In genomic region chr3:157045238-157045860, GRCh38 we compare ENCODE assay signal across 18 cellular contexts.
A peak's percentile ranks its signal among the peaks of the same experiment; 100 is the strongest.
DNase-seq lines count a peak whose midpoint lies in the region; ATAC-seq and TF ChIP-seq lines count a peak whose summit lies in the region.
"Had no signal": no experiment of that assay in that cellular context is flagged by ENCODE, and none has a peak within 500 bp of the region (broad histone marks: within the 10 kb centered on the region; RNA-seq: fewer than 3 reads in every experiment).

No MANE protein-coding gene starts in this region.

- no peaks in the 10 kb centered on the region for H3K79me2 ChIP-seq in PC-9 (ENCODE audit: low read depth)

- no peak for TF ChIP-seq CTCF in Caco-2 (IDR thresholded peaks at IDR 0.05; ENCODE audit: insufficient read depth in 1 of 2, low read depth in 1 of 2, low read length in 1 of 2, severe bottlenecking in 1 of 2, unreplicated experiment in 1 of 2)
- TF ChIP-seq CTCF in PC-9 (conservative IDR thresholded peaks at IDR 0.05), result no peak
- TF ChIP-seq CTCF in left ventricle myocardium inferior (IDR thresholded peaks at IDR 0.05; ENCODE audit: borderline replicate concordance), result no peak
- no peak for TF ChIP-seq CTCF in breast epithelium (IDR thresholded peaks at IDR 0.05)

- no peak for ATAC-seq in T-helper 17 cell
- ATAC-seq: activated T-helper 17 cell treated with anti-CD3 and anti-CD28 coated beads, Interleukin-2, amount 50 U/mL, for 72 hours; gastrocnemius medialis; stimulated activated effector memory CD8-positive, alpha-beta T cell treated with anti-CD3 and anti-CD28 coated beads, Interleukin-12 subunit alpha, Interleukin-12 subunit beta, amount 100 ng/mL, for 72 hours had no signal

- no peak for TF ChIP-seq POLR2A in breast epithelium (IDR thresholded peaks at IDR 0.05)

- BruUV-seq in Caco-2 (replicated peaks; lab: Mats Ljungman, UMichigan) (no TSS peak), PC-9 (replicated peaks; lab: Mats Ljungman, UMichigan) (no TSS peak)

- intact Hi-C loops in Caco-2 (cut with micrococcal nuclease; ENCODE audit: unreplicated experiment) (no loop called here), PC-9 (cut with micrococcal nuclease; ENCODE audit: unreplicated experiment) (no loop called here), left ventricle myocardium inferior (cut with micrococcal nuclease) (no loop called here), breast epithelium (cut with DNase I; ENCODE audit: low total_unique reads) (no loop called here)

- CTCF ChIA-PET in Caco-2 (lab: Charles Lee), result no interaction called here
- CTCF ChIA-PET in PC-9 (lab: Charles Lee), result no interaction called here

- POLR2A ChIA-PET in Caco-2 (lab: Charles Lee), result no interaction called here
- POLR2A ChIA-PET in PC-9 (lab: Charles Lee; ENCODE audit: unreplicated experiment), result no interaction called here

- H3K4me1 Mint-ChIP-seq in Caco-2 (ENCODE audit: low read depth, unreplicated experiment) (no peaks in the 10 kb centered on the region), T-helper 17 cell (no peaks in the 10 kb centered on the region)
- H3K4me1 Mint-ChIP-seq: activated T-helper 17 cell treated with anti-CD3 and anti-CD28 coated beads, Interleukin-2, amount 50 U/mL, for 72 hours; CD4-positive, alpha-beta memory T cell; stimulated activated effector memory CD8-positive, alpha-beta T cell treated with anti-CD3 and anti-CD28 coated beads, Interleukin-12 subunit alpha, Interleukin-12 subunit beta, amount 100 ng/mL, for 72 hours had no signal

- H3K9me3 ChIP-seq in Caco-2, result no peaks in the 10 kb centered on the region
- no peaks in the 10 kb centered on the region for H3K9me3 ChIP-seq in PC-9 (ENCODE audit: insufficient read depth, low read depth)
- H3K9me3 ChIP-seq in left ventricle myocardium inferior (replicated peaks), result no peaks in the 10 kb centered on the region
- no peaks in the 10 kb centered on the region for H3K9me3 ChIP-seq in muscle layer of duodenum (ENCODE audit: control insufficient read depth in 1 of 2, low read length in 2 of 2)
- no peaks in the 10 kb centered on the region for H3K9me3 ChIP-seq in breast epithelium
- no peaks in the 10 kb centered on the region for H3K9me3 ChIP-seq in T-helper 17 cell (ENCODE audit: control insufficient read depth, low read length, poor library complexity, severe bottlenecking)
- H3K9me3 ChIP-seq: adrenal gland, gastrocnemius medialis, spleen, upper lobe of left lung had no signal

- DNase-seq in Caco-2 (no peak), PC-9 (no peak), left ventricle myocardium inferior (no peak), breast epithelium (ENCODE audit: low spot score in 2 of 2) (no peak), T-helper 17 cell (no peak), dermis blood vessel endothelial cell (no peak), NCI-H1092 (lab: John Stamatoyannopoulos, UW) (no peak)
- DNase-seq: adrenal gland; CD4-positive, alpha-beta memory T cell; cerebellar nuclear complex; gastrocnemius medialis; Karpas-422; NCI-H1105; spleen; upper lobe of left lung had no signal

- no peaks in the 10 kb centered on the region for H3K9me2 ChIP-seq in PC-9 (ENCODE audit: insufficient read depth)

- H2AFZ ChIP-seq in PC-9, result peak overlapping the region; percentile 55; the same call in 1 of the 2 replicates

- H3K4me3 ChIP-seq in Caco-2 (ENCODE audit: low read depth, low read length) (no peak overlapping the region), PC-9 (no peak overlapping the region), left ventricle myocardium inferior (peak overlapping the region; percentile 32), muscle layer of duodenum (ENCODE audit: low read depth in 1 of 2, low read length in 2 of 2) (peak overlapping the region; percentile 14 to 47), breast epithelium (no peak overlapping the region)
- H3K4me3 ChIP-seq: adrenal gland, gastrocnemius medialis, spleen, upper lobe of left lung had no signal

- H3K27ac ChIP-seq in PC-9 (no peak overlapping the region), left ventricle myocardium inferior (replicated peaks) (no peak overlapping the region), muscle layer of duodenum (ENCODE audit: low read length) (peak overlapping the region; percentile 60), breast epithelium (no peak overlapping the region)
- H3K27ac ChIP-seq: adrenal gland, gastrocnemius medialis, spleen, upper lobe of left lung had no signal

- H3K36me3 Mint-ChIP-seq in Caco-2 (ENCODE audit: insufficient read depth, unreplicated experiment), result no peaks in the 10 kb centered on the region
- no peaks in the 10 kb centered on the region for H3K36me3 Mint-ChIP-seq in T-helper 17 cell (ENCODE audit: low read depth)
- H3K36me3 Mint-ChIP-seq: CD4-positive, alpha-beta memory T cell; stimulated activated effector memory CD8-positive, alpha-beta T cell treated with anti-CD3 and anti-CD28 coated beads, Interleukin-12 subunit alpha, Interleukin-12 subunit beta, amount 100 ng/mL, for 72 hours had no signal

- H3K4me3 Mint-ChIP-seq in Caco-2 (ENCODE audit: unreplicated experiment) (peak overlapping the region; percentile 31), T-helper 17 cell (no peak overlapping the region)
- H3K4me3 Mint-ChIP-seq: activated T-helper 17 cell treated with anti-CD3 and anti-CD28 coated beads, Interleukin-2, amount 50 U/mL, for 72 hours; CD4-positive, alpha-beta memory T cell; stimulated activated effector memory CD8-positive, alpha-beta T cell treated with anti-CD3 and anti-CD28 coated beads, Interleukin-12 subunit alpha, Interleukin-12 subunit beta, amount 100 ng/mL, for 72 hours had no signal

- H3K27me3 Mint-ChIP-seq in Caco-2 (ENCODE audit: insufficient read depth, unreplicated experiment) (no peaks in the 10 kb centered on the region), T-helper 17 cell (peaks cover 18% of the 10 kb centered on the region)

- no peaks in the 10 kb centered on the region for H3K36me3 ChIP-seq in Caco-2 (ENCODE audit: control insufficient read depth, insufficient read depth, low read length)
- no peaks in the 10 kb centered on the region for H3K36me3 ChIP-seq in PC-9 (ENCODE audit: low read depth)
- H3K36me3 ChIP-seq in left ventricle myocardium inferior, result no peaks in the 10 kb centered on the region
- H3K36me3 ChIP-seq in muscle layer of duodenum (ENCODE audit: control insufficient read depth in 1 of 2, insufficient read depth in 2 of 2, low read length in 2 of 2), result no peaks in the 10 kb centered on the region
- no peaks in the 10 kb centered on the region for H3K36me3 ChIP-seq in breast epithelium
- H3K36me3 ChIP-seq: adrenal gland, gastrocnemius medialis, spleen, upper lobe of left lung had no signal

- H3K27ac Mint-ChIP-seq in Caco-2 (ENCODE audit: unreplicated experiment) (no peak overlapping the region), T-helper 17 cell (no peak overlapping the region)
- H3K27ac Mint-ChIP-seq: activated T-helper 17 cell treated with anti-CD3 and anti-CD28 coated beads, Interleukin-2, amount 50 U/mL, for 72 hours; CD4-positive, alpha-beta memory T cell; stimulated activated effector memory CD8-positive, alpha-beta T cell treated with anti-CD3 and anti-CD28 coated beads, Interleukin-12 subunit alpha, Interleukin-12 subunit beta, amount 100 ng/mL, for 72 hours had no signal

- H4K20me1 ChIP-seq in PC-9 (ENCODE audit: insufficient read depth), result no peaks in the 10 kb centered on the region

- H3K27me3 ChIP-seq in Caco-2 (replicated peaks; ENCODE audit: control insufficient read depth, insufficient read depth, low read length) (no peaks in the 10 kb centered on the region), PC-9 (ENCODE audit: insufficient read depth, low read depth) (no peaks in the 10 kb centered on the region), left ventricle myocardium inferior (ENCODE audit: low read depth) (no peaks in the 10 kb centered on the region), muscle layer of duodenum (ENCODE audit: low read depth, low read length) (no peaks in the 10 kb centered on the region), breast epithelium (no peaks in the 10 kb centered on the region)
- H3K27me3 ChIP-seq: adrenal gland, gastrocnemius medialis, spleen, upper lobe of left lung had no signal

- H3K9me3 Mint-ChIP-seq in Caco-2 (ENCODE audit: unreplicated experiment), result no peaks in the 10 kb centered on the region
- H3K9me3 Mint-ChIP-seq: activated T-helper 17 cell treated with anti-CD3 and anti-CD28 coated beads, Interleukin-2, amount 50 U/mL, for 72 hours; stimulated activated effector memory CD8-positive, alpha-beta T cell treated with anti-CD3 and anti-CD28 coated beads, Interleukin-12 subunit alpha, Interleukin-12 subunit beta, amount 100 ng/mL, for 72 hours had no signal

- H3F3A ChIP-seq in PC-9 (ENCODE audit: insufficient read depth, low read depth), result no peaks in the 10 kb centered on the region

- no peaks in the 10 kb centered on the region for H3K4me1 ChIP-seq in Caco-2
- no peaks in the 10 kb centered on the region for H3K4me1 ChIP-seq in PC-9 (replicated peaks; ENCODE audit: insufficient read depth)
- no peaks in the 10 kb centered on the region for H3K4me1 ChIP-seq in left ventricle myocardium inferior
- H3K4me1 ChIP-seq in muscle layer of duodenum (ENCODE audit: control insufficient read depth in 1 of 2, insufficient read depth in 2 of 2, low read length in 2 of 2), result no peaks in the 10 kb centered on the region
- H3K4me1 ChIP-seq in breast epithelium, result no peaks in the 10 kb centered on the region
- H3K4me1 ChIP-seq: adrenal gland, spleen, upper lobe of left lung had no signal

- H3K4me2 ChIP-seq in PC-9, result no peak overlapping the region

Comparison
In these comparisons a context has a peak if more than half of its experiments do, and no peak if none do; other contexts are left out.
1. H3K4me3 ChIP-seq: peak in left ventricle myocardium inferior (single experiment) and muscle layer of duodenum (2 of 2); none in Caco-2 (single experiment), PC-9 (single experiment) and breast epithelium (0 of 3).